8 cellular contexts compared by ENCODE assay signal in genomic region chr20:50115591-50116367, GRCh38. TPM values are rescaled to one million over a fixed set of nuclear protein-coding genes. Genes with fewer than 3 reads are reported as not detected.
A peak's percentile ranks its signal among the peaks of the same experiment; 100 is the strongest.
DNase-seq lines count a peak whose midpoint lies in the region; ATAC-seq, FAIRE-seq and TF ChIP-seq lines count a peak whose summit lies in the region.

No MANE protein-coding gene starts in this region.

- peaks cover 12% of the 10 kb centered on the region for H3K36me3 Mint-ChIP-seq in dendritic cell treated with granulocyte-macrophage colony-stimulating factor and Interleukin-4, amounts not matched to agents 40 ng/mL and 50 ng/mL, for 4 days (ENCODE audit: low read depth)

- POLR2A ChIA-PET in HepG2 (lab: Yijun Ruan, JAX) = interaction anchor here (0.6 to 5.8 kb wide), 36 partner anchors 8 to 842 kb away, joined by 3 to 91 read pairs (median 4); partner anchors contain the start of genes CEBPB, DPM1, MOCS3 and PEDS1

- peak overlapping the region; percentile 65 to 94 (median 78) for H3K4me3 ChIP-seq in HepG2 (replicated peaks in 1 of 3; ENCODE audit: insufficient read depth in 1 of 3, low read depth in 2 of 3, low read length in 3 of 3)

- in situ Hi-C loops in HepG2 (cut with HindIII; ENCODE audit: extremely low pct_ligation_motif_present, low pct_unique_long_range_greater_than_20kb) = loop anchor here (10.0 kb wide), 1 partner anchor 469 kb away; no protein-coding TSS in a partner anchor

- H3K36me3 ChIP-seq in HepG2 (replicated peaks in 1 of 2; ENCODE audit: control insufficient read depth in 1 of 2, insufficient read depth in 2 of 2, low read length in 2 of 2) = no peaks in the 10 kb centered on the region

- H3K27me3 Mint-ChIP-seq in dendritic cell treated with granulocyte-macrophage colony-stimulating factor and Interleukin-4, amounts not matched to agents 40 ng/mL and 50 ng/mL, for 4 days = no peaks in the 10 kb centered on the region

- DNase-seq in NCI-H69 (lab: John Stamatoyannopoulos, UW) (peak; percentile 93), HepG2 (ENCODE audit: low spot score) (peak; percentile 96)
- peak; percentile 88 for DNase-seq in activated CD4-positive, alpha-beta T cell treated with anti-CD3 and anti-CD28 coated beads, Interleukin-2, amount 50 U/mL, for 1 hour
- peak; percentile 83 to 84 for DNase-seq in stimulated activated CD4-positive, alpha-beta T cell treated with anti-CD3 and anti-CD28 coated beads, Interleukin-2, amount 100 ng/mL, for 48 hours

- CTCF ChIA-PET in HepG2 (lab: Yijun Ruan, JAX; ENCODE audit: low intra/inter-chr PET ratio, low total read pairs) = no interaction called here

- H3K4me1 ChIP-seq in HepG2 (ENCODE audit: insufficient read depth, low read length) = peaks cover 56% of the 10 kb centered on the region

- WGBS in HepG2 (ENCODE audit: low lambda C conversion rate) = 1% methylated on average over 24 of the region's 24 CpGs

- peak overlapping the region; percentile 76 for H3K9ac ChIP-seq in HepG2 (ENCODE audit: insufficient read depth, low read depth, low read length)

- peaks cover 51% of the 10 kb centered on the region for H3K4me1 Mint-ChIP-seq in dendritic cell treated with granulocyte-macrophage colony-stimulating factor and Interleukin-4, amounts not matched to agents 40 ng/mL and 50 ng/mL, for 4 days (ENCODE audit: low read depth)

- H4K20me1 ChIP-seq in HepG2 (ENCODE audit: insufficient read depth, low read length) = peaks cover 18% of the 10 kb centered on the region

- H3K27ac Mint-ChIP-seq in dendritic cell treated with granulocyte-macrophage colony-stimulating factor and Interleukin-4, amounts not matched to agents 40 ng/mL and 50 ng/mL, for 4 days = peak overlapping the region; percentile 86

- no peak; a peak in 1 of 4 replicates for TF ChIP-seq EP300 in HepG2 (IDR thresholded peaks at IDR 0.05; ENCODE audit: low read depth in 2 of 2, low read length in 2 of 2)
- TF ChIP-seq EP300 in HepG2 (CRISPR knock-in tag; IDR thresholded peaks at IDR 0.05; ENCODE audit: borderline replicate concordance) = no peak

- ATAC-seq in GM19372 (IDR thresholded peaks at IDR 0.05; ENCODE audit: low read depth, unreplicated experiment) = peak; percentile 66
- ATAC-seq in HG03521 (IDR thresholded peaks at IDR 0.05; ENCODE audit: unreplicated experiment) = peak; percentile 71
- peak; percentile 82 for ATAC-seq in HepG2

- H3K9me3 Mint-ChIP-seq in dendritic cell treated with granulocyte-macrophage colony-stimulating factor and Interleukin-4, amounts not matched to agents 40 ng/mL and 50 ng/mL, for 4 days = no peaks in the 10 kb centered on the region

- intact Hi-C loops in dendritic cell treated with granulocyte-macrophage colony-stimulating factor and Interleukin-4, amounts not matched to agents 40 ng/mL and 50 ng/mL, for 4 days (cut with micrococcal nuclease) = no loop called here
- intact Hi-C loops in HepG2 (cut with micrococcal nuclease; ENCODE audit: unreplicated experiment) = no loop called here

- H3K4me2 ChIP-seq in HepG2 (ENCODE audit: low read depth, low read length) = peak overlapping the region; percentile 92

- H3K27ac ChIP-seq in C4-2B (peak overlapping the region; percentile 41), HepG2 (ENCODE audit: extremely low read length, insufficient read depth, low read length) (peak overlapping the region; percentile 40)

- 0 out of 2 replicates have a peak, but pooled peaks have one; percentile 32 for TF ChIP-seq RAD21 in HepG2 (CRISPR knock-in tag; IDR thresholded peaks at IDR 0.05)

- H3K79me2 ChIP-seq in HepG2 (ENCODE audit: insufficient read depth, low read length) = peaks cover 39% of the 10 kb centered on the region

- H3K27me3 ChIP-seq in HepG2 (ENCODE audit: control insufficient read depth in 1 of 2, insufficient read depth in 2 of 2, low read length in 2 of 2) = no peaks in the 10 kb centered on the region; a peak in 1 of 5 replicates

- FAIRE-seq in HepG2 (lab: Jason Lieb, UNC) = peak; percentile 90

- H3K4me3 Mint-ChIP-seq in dendritic cell treated with granulocyte-macrophage colony-stimulating factor and Interleukin-4, amounts not matched to agents 40 ng/mL and 50 ng/mL, for 4 days = peak overlapping the region; percentile 75

- TF ChIP-seq CTCF in C4-2B (conservative IDR thresholded peaks at IDR 0.05) (no peak), HepG2 (CRISPR knock-in tag; IDR thresholded peaks at IDR 0.05) (0 out of 2 replicates have a peak, but pooled peaks have one; percentile 2)

- no peaks in the 10 kb centered on the region for H3K9me3 ChIP-seq in HepG2 (ENCODE audit: low read length)

- H2AFZ ChIP-seq in HepG2 (ENCODE audit: low read length) = peak overlapping the region; percentile 94

- TF ChIP-seq POLR2A in HepG2 (IDR thresholded peaks at IDR 0.05; ENCODE audit: insufficient read depth in 1 of 2, low read depth in 2 of 2, low read length in 2 of 2) = peak; percentile 57 to 90; a peak in 3 of 4 replicates

- no TSS peak for BruUV-seq in HepG2 (replicated peaks; lab: Mats Ljungman, UMichigan)

TF ChIP-seq in HepG2, 621 proteins besides CTCF, POLR2A, EP300 and RAD21 (continues in another document):
- TF ChIP-seq TEF (CRISPR knock-in tag; IDR thresholded peaks at IDR 0.05) (no peak), ZNF484 (CRISPR knock-in tag; IDR thresholded peaks at IDR 0.05; ENCODE audit: borderline replicate concordance, low read depth) (no peak)

RNA-seq across cellular contexts. Expression of gene UBE2V1, which starts 2.8 kb away (rescaled TPM):
- total RNA-seq in HepG2 (2016; rRNA removed; fragmentation: Illumina TruSeq; extraction: Trizol) = 81.3 and 85.1 TPM in 2 replicates
- total RNA-seq in HepG2 (2016; cell fraction: cytosol; rRNA removed; fragmentation: Illumina TruSeq; extraction: Trizol; ENCODE audit: low read depth) = 39.8 and 41.0 TPM in 2 replicates
- 75.7 and 82.4 TPM in 2 replicates for total RNA-seq in HepG2 (2016; cell fraction: insoluble cytoplasmic fraction; rRNA removed; fragmentation: Illumina TruSeq; extraction: Trizol)
- 77.9 and 85.1 TPM in 2 replicates for total RNA-seq in HepG2 (2016; cell fraction: membrane; rRNA removed; fragmentation: Illumina TruSeq; extraction: Trizol)
- 90.9 and 96.1 TPM in 2 replicates for total RNA-seq in HepG2 (2016; cell fraction: nucleus; rRNA removed; fragmentation: Illumina TruSeq; extraction: Trizol)
- 102 and 132 TPM in 2 replicates for polyA plus RNA-seq in HepG2 (2011; rRNA removed)
- 86.6 and 115 TPM in 2 replicates for polyA plus RNA-seq in HepG2 (2011; cell fraction: cytosol; rRNA removed)
- polyA plus RNA-seq in HepG2 (2011; cell fraction: nucleus; rRNA removed) = 112 and 127 TPM in 2 replicates
- 131 and 175 TPM in 2 replicates for polyA plus RNA-seq in HepG2 (2012)
- 88.5 and 88.7 TPM in 2 replicates for polyA plus RNA-seq in HepG2 (2016; cell fraction: cytosol; fragmentation: Illumina TruSeq; extraction: Trizol; ENCODE audit: low read depth)
- polyA plus RNA-seq in HepG2 (2016; cell fraction: insoluble cytoplasmic fraction; fragmentation: Illumina TruSeq; extraction: Trizol; ENCODE audit: low read depth) = 203 and 260 TPM in 2 replicates
- 179 and 185 TPM in 2 replicates for polyA plus RNA-seq in HepG2 (2016; cell fraction: membrane; fragmentation: Illumina TruSeq; extraction: Trizol; ENCODE audit: low read depth)
- 152 and 171 TPM in 2 replicates for polyA plus RNA-seq in HepG2 (2016; cell fraction: nucleus; fragmentation: Illumina TruSeq; extraction: Trizol; ENCODE audit: insufficient read depth, low read depth)
- polyA minus RNA-seq in HepG2 (2011; rRNA and poly(A)+ RNA removed; ENCODE audit: low replicate concordance) = 54.3 and 62.1 TPM in 2 replicates
- polyA minus RNA-seq in HepG2 (2011; cell fraction: cytosol; rRNA and poly(A)+ RNA removed) = 50.5 and 51.3 TPM in 2 replicates
- polyA minus RNA-seq in HepG2 (2011; cell fraction: nucleus; rRNA and poly(A)+ RNA removed) = 273 and 299 TPM in 2 replicates

RNA-seq across cellular contexts. Expression of gene PEDS1, which starts 37.7 kb away (rescaled TPM):
- total RNA-seq in HepG2 (2016; rRNA removed; fragmentation: Illumina TruSeq; extraction: Trizol) = 21.4 and 30.5 TPM in 2 replicates
- total RNA-seq in HepG2 (2016; cell fraction: cytosol; rRNA removed; fragmentation: Illumina TruSeq; extraction: Trizol; ENCODE audit: low read depth) = 17.9 and 19.8 TPM in 2 replicates
- 16.4 and 29.4 TPM in 2 replicates for total RNA-seq in HepG2 (2016; cell fraction: insoluble cytoplasmic fraction; rRNA removed; fragmentation: Illumina TruSeq; extraction: Trizol)
- 40.2 and 46.0 TPM in 2 replicates for total RNA-seq in HepG2 (2016; cell fraction: membrane; rRNA removed; fragmentation: Illumina TruSeq; extraction: Trizol)
- 19.8 and 24.1 TPM in 2 replicates for total RNA-seq in HepG2 (2016; cell fraction: nucleus; rRNA removed; fragmentation: Illumina TruSeq; extraction: Trizol)
- polyA plus RNA-seq in HepG2 (2011; rRNA removed) = 93.9 and 105 TPM in 2 replicates
- polyA plus RNA-seq in HepG2 (2011; cell fraction: cytosol; rRNA removed) = 58.6 and 81.5 TPM in 2 replicates
- 45.3 and 46.9 TPM in 2 replicates for polyA plus RNA-seq in HepG2 (2011; cell fraction: nucleus; rRNA removed)
- 29.0 and 44.1 TPM in 2 replicates for polyA plus RNA-seq in HepG2 (2012)
- 31.6 and 35.7 TPM in 2 replicates for polyA plus RNA-seq in HepG2 (2016; cell fraction: cytosol; fragmentation: Illumina TruSeq; extraction: Trizol; ENCODE audit: low read depth)
- polyA plus RNA-seq in HepG2 (2016; cell fraction: insoluble cytoplasmic fraction; fragmentation: Illumina TruSeq; extraction: Trizol; ENCODE audit: low read depth) = 33.1 and 37.1 TPM in 2 replicates
- polyA plus RNA-seq in HepG2 (2016; cell fraction: membrane; fragmentation: Illumina TruSeq; extraction: Trizol; ENCODE audit: low read depth) = 65.7 and 67.3 TPM in 2 replicates
- 60.4 and 64.9 TPM in 2 replicates for polyA plus RNA-seq in HepG2 (2016; cell fraction: nucleus; fragmentation: Illumina TruSeq; extraction: Trizol; ENCODE audit: insufficient read depth, low read depth)
- polyA minus RNA-seq in HepG2 (2011; rRNA and poly(A)+ RNA removed; ENCODE audit: low replicate concordance) = 171 and 190 TPM in 2 replicates
- polyA minus RNA-seq in HepG2 (2011; cell fraction: cytosol; rRNA and poly(A)+ RNA removed) = 44.9 and 49.0 TPM in 2 replicates
- polyA minus RNA-seq in HepG2 (2011; cell fraction: nucleus; rRNA and poly(A)+ RNA removed) = 12.5 and 14.5 TPM in 2 replicates

Comparison
In these comparisons a context has a peak if more than half of its experiments do, and no peak if none do; other contexts are left out.
1. Peak in every context shown above with its lines: DNase-seq, ATAC-seq, H3K4me3 ChIP-seq and H3K27ac ChIP-seq.